ENCODE assay signal across 15 cellular contexts in genomic region chr7:28364082-28364481, GRCh38. TPM values are rescaled to one million over a fixed set of nuclear protein-coding genes. Genes with fewer than 3 reads are reported as not detected.
A peak's percentile ranks its signal among the peaks of the same experiment; 100 is the strongest.
DNase-seq lines count a peak whose midpoint lies in the region; ATAC-seq and TF ChIP-seq lines count a peak whose summit lies in the region.
"Had no signal": no experiment of that assay in that cellular context is flagged by ENCODE, and none has a peak within 500 bp of the region (broad histone marks: within the 10 kb centered on the region; RNA-seq: fewer than 3 reads in every experiment).

No MANE protein-coding gene starts in this region.

- no peak overlapping the region for H3K9ac ChIP-seq in KMS-11

- DNase-seq in DMS53 (lab: John Stamatoyannopoulos, UW) (peak; percentile 55), choroid plexus epithelial cell (ENCODE audit: low read depth) (no peak), osteoblast (ENCODE audit: insufficient read length, low spot score, missing footprints) (no peak), GM19240 (ENCODE audit: insufficient read length, low spot score) (no peak), left ventricle myocardium inferior (no peak)
- DNase-seq: activated naive CD4-positive, alpha-beta T cell treated with anti-CD3 and anti-CD28 coated beads, Interleukin-2, amount 50 U/mL, for 16 hours; cerebellar nuclear complex; DMS79 treated with DMSO at 0.1 percent for 48 hours; esophagus squamous epithelium; kidney; naive thymus-derived CD4-positive, alpha-beta T cell; NCI-H345 had no signal

- H3K4me2 ChIP-seq in KMS-11 (no peak overlapping the region), osteoblast (ENCODE audit: insufficient read depth, low read length) (no peak overlapping the region)

- H3K4me3 ChIP-seq in KMS-11 (IDR thresholded peaks at IDR 0.05; ENCODE audit: insufficient read depth, low read depth, low read length) (no peak overlapping the region), choroid plexus epithelial cell (ENCODE audit: low read depth, low read length) (no peak overlapping the region), osteoblast (ENCODE audit: insufficient read depth, low read length) (no peak overlapping the region), left ventricle myocardium inferior (no peak overlapping the region)
- H3K4me3 ChIP-seq: esophagus squamous epithelium had no signal

- intact Hi-C loops in left ventricle myocardium inferior (cut with micrococcal nuclease), result no loop called here

- no peaks in the 10 kb centered on the region for H3K36me3 ChIP-seq in KMS-11 (ENCODE audit: insufficient read depth)
- no peaks in the 10 kb centered on the region for H3K36me3 ChIP-seq in osteoblast (ENCODE audit: insufficient read depth, low read length)
- H3K36me3 ChIP-seq in left ventricle myocardium inferior, result no peaks in the 10 kb centered on the region
- H3K36me3 ChIP-seq: esophagus squamous epithelium had no signal

- TF ChIP-seq CTCF in KMS-11 (conservative IDR thresholded peaks at IDR 0.05; ENCODE audit: low read depth, low read length), result peak; percentile 73
- peak; percentile 35 for TF ChIP-seq CTCF in choroid plexus epithelial cell (conservative IDR thresholded peaks at IDR 0.05; ENCODE audit: low read depth, low read length)
- TF ChIP-seq CTCF in osteoblast (IDR thresholded peaks at IDR 0.05; ENCODE audit: extremely low read depth, low read depth, low read length), result peak; percentile 22
- no peak for TF ChIP-seq CTCF in left ventricle myocardium inferior (IDR thresholded peaks at IDR 0.05; ENCODE audit: borderline replicate concordance)

- H3K27me3 ChIP-seq in KMS-11 (ENCODE audit: insufficient read depth, low read depth), result no peaks in the 10 kb centered on the region; the same call in 1 of the 2 replicates
- no peaks in the 10 kb centered on the region for H3K27me3 ChIP-seq in osteoblast (ENCODE audit: insufficient read depth, low read length)
- H3K27me3 ChIP-seq in left ventricle myocardium inferior (ENCODE audit: low read depth), result no peaks in the 10 kb centered on the region
- H3K27me3 ChIP-seq: esophagus squamous epithelium had no signal

- no peak overlapping the region for H2AFZ ChIP-seq in KMS-11 (ENCODE audit: low read depth)
- no peak overlapping the region for H2AFZ ChIP-seq in osteoblast (ENCODE audit: low read length)

- H4K20me1 ChIP-seq in KMS-11 (ENCODE audit: insufficient read depth), result no peaks in the 10 kb centered on the region
- H4K20me1 ChIP-seq in osteoblast (ENCODE audit: insufficient read depth, low read length), result no peaks in the 10 kb centered on the region

- no peak for ATAC-seq in GM18907 (IDR thresholded peaks at IDR 0.05; ENCODE audit: unreplicated experiment)
- ATAC-seq: naive thymus-derived CD4-positive, alpha-beta T cell had no signal

- H3K9me3 ChIP-seq in osteoblast (ENCODE audit: low read depth, low read length) (no peaks in the 10 kb centered on the region), left ventricle myocardium inferior (replicated peaks) (peaks cover 7% of the 10 kb centered on the region)
- H3K9me3 ChIP-seq: esophagus squamous epithelium had no signal

- H3K4me1 ChIP-seq in KMS-11 (ENCODE audit: low read depth, poor library complexity, severe bottlenecking) (peaks cover 12% of the 10 kb centered on the region), osteoblast (ENCODE audit: insufficient read depth, low read length) (peaks cover 6% of the 10 kb centered on the region), left ventricle myocardium inferior (no peaks in the 10 kb centered on the region)

- no peak overlapping the region for H3K27ac ChIP-seq in KMS-11
- no peak overlapping the region for H3K27ac ChIP-seq in osteoblast (ENCODE audit: low read depth, low read length)
- no peak overlapping the region for H3K27ac ChIP-seq in left ventricle myocardium inferior (replicated peaks)
- H3K27ac ChIP-seq: esophagus squamous epithelium, RWPE1 had no signal

- H3K79me2 ChIP-seq in KMS-11 (ENCODE audit: insufficient read depth, low read depth) (no peaks in the 10 kb centered on the region), osteoblast (ENCODE audit: insufficient read depth, low read length) (no peaks in the 10 kb centered on the region)

RNA-seq across cellular contexts. Expression of gene CREB5, which starts 48.2 kb away (rescaled TPM):
- total RNA-seq in osteoblast (5.0 and 5.1 TPM in 2 replicates), left ventricle myocardium inferior (9.8 TPM)
